Comparison of ENCODE assay signal across 8 cellular contexts in genomic region chr3:57952208-57952631, GRCh38. TPM values are rescaled to one million over a fixed set of nuclear protein-coding genes. Genes with fewer than 3 reads are reported as not detected.
A peak's percentile ranks its signal among the peaks of the same experiment; 100 is the strongest.
DNase-seq lines count a peak whose midpoint lies in the region; ATAC-seq and TF ChIP-seq lines count a peak whose summit lies in the region.

No MANE protein-coding gene starts in this region.

- BruUV-seq in PC-3 (replicated peaks; lab: Mats Ljungman, UMichigan): no TSS peak

- H3K9me2 ChIP-seq in PC-3 (replicated peaks; ENCODE audit: low read length): no peaks in the 10 kb centered on the region

- no peaks in the 10 kb centered on the region for H3K27me3 ChIP-seq in PC-3 (ENCODE audit: low read length)
- no peaks in the 10 kb centered on the region for H3K27me3 ChIP-seq in neural progenitor cell

- POLR2A ChIA-PET in PC-3 (lab: Charles Lee; ENCODE audit: unreplicated experiment): no interaction called here

- H3K4me3 Mint-ChIP-seq in neural progenitor cell: no peak overlapping the region

- no peaks in the 10 kb centered on the region for H3K27me3 Mint-ChIP-seq in neural progenitor cell (ENCODE audit: insufficient read depth, low read depth)

- no peaks in the 10 kb centered on the region for H3K9me3 Mint-ChIP-seq in neural progenitor cell

- H3K4me1 Mint-ChIP-seq in neural progenitor cell: peaks cover 49% of the 10 kb centered on the region

- no peaks in the 10 kb centered on the region for H3K36me3 Mint-ChIP-seq in neural progenitor cell

- H3F3A ChIP-seq in PC-3 (ENCODE audit: low read length, unreplicated experiment) (peaks cover 5% of the 10 kb centered on the region), neural progenitor cell (ENCODE audit: low read depth) (peaks cover 10% of the 10 kb centered on the region)

- no peaks in the 10 kb centered on the region for H3K79me2 ChIP-seq in PC-3 (ENCODE audit: low read length)
- no peaks in the 10 kb centered on the region for H3K79me2 ChIP-seq in neural progenitor cell (ENCODE audit: low read depth)

- H3K4me1 ChIP-seq in PC-3 (ENCODE audit: insufficient read depth, low read length) (peaks cover 38% of the 10 kb centered on the region), neural progenitor cell (peaks cover 21% of the 10 kb centered on the region)

- H2AFZ ChIP-seq in PC-3 (ENCODE audit: low read length) (no peak overlapping the region), neural progenitor cell (replicated peaks) (peak overlapping the region; percentile 3)

- no peak overlapping the region for H3K27ac ChIP-seq in PC-3 (ENCODE audit: low read length)
- no peak overlapping the region for H3K27ac ChIP-seq in neural progenitor cell

- CTCF ChIA-PET in PC-3 (lab: Charles Lee): no interaction called here

- H4K20me1 ChIP-seq in PC-3 (ENCODE audit: low read length): no peaks in the 10 kb centered on the region
- H4K20me1 ChIP-seq in neural progenitor cell (ENCODE audit: low read depth): no peaks in the 10 kb centered on the region

- ATAC-seq in PC-3 (no peak), HG02678 (IDR thresholded peaks at IDR 0.05; ENCODE audit: unreplicated experiment) (no peak), GM21526 (IDR thresholded peaks at IDR 0.05; ENCODE audit: low FRiP score, unreplicated experiment) (no peak)

- H3K9ac ChIP-seq in PC-3 (ENCODE audit: low read length) (no peak overlapping the region), neural progenitor cell (no peak overlapping the region)

- in situ Hi-C loops in GM13976 (cut with MboI; ENCODE audit: low sequenced_read_pairs, unreplicated experiment): no loop called here

- intact Hi-C loops in PC-3 (cut with micrococcal nuclease): loop anchor here (5.0 kb wide), 1 partner anchor 225 kb away; no protein-coding TSS in a partner anchor

- H3K4me3 ChIP-seq in PC-3 (ENCODE audit: low read length): no peak overlapping the region
- H3K4me3 ChIP-seq in fibroblast of the aortic adventitia (ENCODE audit: low read depth, low read length): no peak overlapping the region
- no peak overlapping the region for H3K4me3 ChIP-seq in neural progenitor cell

- H3K27ac Mint-ChIP-seq in neural progenitor cell: peak overlapping the region; percentile 64

- DNase-seq in AG08395 (ENCODE audit: low spot score) (peak; percentile 47), PC-3 (peak; percentile 21), fibroblast of the aortic adventitia (ENCODE audit: low read depth) (peak; percentile 88), neural progenitor cell (ENCODE audit: low spot score) (peak; percentile 37), GM13976 (ENCODE audit: low spot score) (no peak), NCI-H524 treated with DMSO at 0.1 percent for 48 hours (lab: John Stamatoyannopoulos, UW) (no peak)

- H3K9me3 ChIP-seq in PC-3 (ENCODE audit: low read length): no peaks in the 10 kb centered on the region
- no peaks in the 10 kb centered on the region for H3K9me3 ChIP-seq in neural progenitor cell (ENCODE audit: low read depth)

- TF ChIP-seq CTCF in PC-3 (conservative IDR thresholded peaks at IDR 0.05; ENCODE audit: low read depth, low read length): no peak
- TF ChIP-seq CTCF in fibroblast of the aortic adventitia (IDR thresholded peaks at IDR 0.05; ENCODE audit: insufficient read depth, low read length): no peak
- no peak for TF ChIP-seq CTCF in neural progenitor cell (IDR thresholded peaks at IDR 0.05)
- no peak for TF ChIP-seq CTCF in GM13976 (IDR thresholded peaks at IDR 0.05; ENCODE audit: borderline replicate concordance, control extremely low read depth, extremely low read depth, insufficient read depth, missing control alignments)

- H3K4me2 ChIP-seq in PC-3 (ENCODE audit: low read length): no peak overlapping the region
- no peak overlapping the region for H3K4me2 ChIP-seq in neural progenitor cell

- H3K36me3 ChIP-seq in PC-3 (ENCODE audit: low read depth, low read length): no peaks in the 10 kb centered on the region
- H3K36me3 ChIP-seq in neural progenitor cell: no peaks in the 10 kb centered on the region

RNA-seq across cellular contexts. Expression of gene FLNB, which starts 56.0 kb away (rescaled TPM):
- total RNA-seq in PC-3 (2014; rRNA removed) (505 and 546 TPM in 2 replicates), fibroblast of the aortic adventitia (ENCODE audit: low replicate concordance) (44.0 and 69.0 TPM in 2 replicates), neural progenitor cell (ENCODE audit: low replicate concordance) (32.0 and 54.9 TPM in 2 replicates)

Comparison
In these comparisons a context has a peak if more than half of its experiments do, and no peak if none do; other contexts are left out.
1. DNase-seq: peak in AG08395 (single experiment), PC-3 (single experiment), fibroblast of the aortic adventitia (single experiment) and neural progenitor cell (single experiment); none in GM13976 (single experiment) and NCI-H524 treated with DMSO at 0.1 percent for 48 hours (single experiment).